Comparison of ENCODE assay signal across 12 cellular contexts in genomic region chr3:84961492-84962255, GRCh38. TPM values are rescaled to one million over a fixed set of nuclear protein-coding genes. Genes with fewer than 3 reads are reported as not detected.
DNase-seq lines count a peak whose midpoint lies in the region; ATAC-seq and TF ChIP-seq lines count a peak whose summit lies in the region.
"Had no signal": no experiment of that assay in that cellular context is flagged by ENCODE, and none has a peak within 500 bp of the region (broad histone marks: within the 10 kb centered on the region; RNA-seq: fewer than 3 reads in every experiment).

No MANE protein-coding gene starts in this region.

- no peak overlapping the region for H2BK120ac ChIP-seq in mesendoderm (ENCODE audit: low read depth, low read length)

- TF ChIP-seq CTCF in ovary (IDR thresholded peaks at IDR 0.05), result no peak

- TF ChIP-seq EP300 in ovary (IDR thresholded peaks at IDR 0.05), result no peak

- intact Hi-C loops in ovary (cut with DNase I), result no loop called here

- H3K79me1 ChIP-seq in mesendoderm (ENCODE audit: low read length), result no peaks in the 10 kb centered on the region

- H2BK15ac ChIP-seq in mesendoderm (replicated peaks; ENCODE audit: low read depth), result no peak overlapping the region

- no peak overlapping the region for H3K4ac ChIP-seq in mesendoderm (ENCODE audit: low read depth, low read length)

- H3K27ac ChIP-seq in cingulate gyrus (ENCODE audit: low read depth, low read length), result peak overlapping the region; percentile 51
- H3K27ac ChIP-seq in mesendoderm (ENCODE audit: low read depth, low read length), result no peak overlapping the region
- H3K27ac ChIP-seq in skeletal muscle tissue (ENCODE audit: low read depth, low read length), result peak overlapping the region; percentile 41
- no peak overlapping the region for H3K27ac ChIP-seq in ovary
- H3K27ac ChIP-seq: 22Rv1, thoracic aorta had no signal

- no peaks in the 10 kb centered on the region for H3K4me1 ChIP-seq in mesendoderm (ENCODE audit: control insufficient read depth, low read depth, low read length)
- H3K4me1 ChIP-seq in skeletal muscle tissue (ENCODE audit: control insufficient read depth in 3 of 3, insufficient read depth in 3 of 3, low read length in 3 of 3), result peaks cover 12 to 19% (median 14%) of the 10 kb centered on the region in 3 donors
- H3K4me1 ChIP-seq in ovary (ENCODE audit: insufficient read depth), result peaks cover 8% of the 10 kb centered on the region

- H3K56ac ChIP-seq in mesendoderm (ENCODE audit: low read length), result peak overlapping the region; percentile 52

- H2AK5ac ChIP-seq in mesendoderm (ENCODE audit: low read length), result no peak overlapping the region

- no peak overlapping the region for H4K8ac ChIP-seq in mesendoderm (ENCODE audit: low read depth, low read length)

- H3K27me3 ChIP-seq in mesendoderm (ENCODE audit: insufficient read depth, low read length, poor library complexity) (no peaks in the 10 kb centered on the region), skeletal muscle tissue (ENCODE audit: control insufficient read depth in 3 of 3, insufficient read depth in 3 of 3, low read length in 3 of 3) (peaks cover 15 to 20% (median 17%) of the 10 kb centered on the region in 3 donors), ovary (no peaks in the 10 kb centered on the region)

- H3K9me3 ChIP-seq in skeletal muscle tissue (ENCODE audit: control insufficient read depth in 3 of 3, low read length in 3 of 3), result no peaks in the 10 kb centered on the region
- H3K9me3 ChIP-seq in ovary, result no peaks in the 10 kb centered on the region
- H3K9me3 ChIP-seq: thoracic aorta had no signal

- H3K4me3 ChIP-seq in mesendoderm (ENCODE audit: low read length) (peak overlapping the region; percentile 7), skeletal muscle tissue (ENCODE audit: low read length in 3 of 3) (peak overlapping the region; percentile 61 to 77 (median 63)), ovary (no peak overlapping the region)
- H3K4me3 ChIP-seq: thoracic aorta had no signal

- WGBS in mesendoderm (ENCODE audit: extremely low coverage, insufficient coverage, low lambda C conversion rate), result no CpG with 5 or more reads among the region's 24 CpGs
- WGBS in ovary, 3 donors, result 42 to 46% (median 46%) methylated on average over 24 of the region's 24 CpGs

- no peak for TF ChIP-seq POLR2A in ovary (IDR thresholded peaks at IDR 0.05)

- H3K4me2 ChIP-seq in mesendoderm (ENCODE audit: low read length), result peak overlapping the region; percentile 56

- H4K5ac ChIP-seq in mesendoderm (ENCODE audit: low read length), result no peak overlapping the region

- no peaks in the 10 kb centered on the region for H3K79me2 ChIP-seq in mesendoderm (ENCODE audit: control insufficient read depth, insufficient read depth, low read length)

- H2BK5ac ChIP-seq in mesendoderm (ENCODE audit: low read length), result no peak overlapping the region

- ATAC-seq in HG03135 (IDR thresholded peaks at IDR 0.05; ENCODE audit: unreplicated experiment), result no peak
- no peak for ATAC-seq in GM18873 (IDR thresholded peaks at IDR 0.05; ENCODE audit: low FRiP score, unreplicated experiment)
- ATAC-seq: CD8-positive, alpha-beta T cell had no signal

- DNase-seq in NCI-H1092 treated with DMSO at 0.1 percent for 48 hours (lab: John Stamatoyannopoulos, UW) (peak; percentile 16), NCI-H1092 (lab: John Stamatoyannopoulos, UW) (no peak), mesendoderm (peak; percentile 53), ovary (no peak)
- DNase-seq: CD8-positive, alpha-beta T cell; NCI-H2081 had no signal

- no peak overlapping the region for H3K23ac ChIP-seq in mesendoderm (ENCODE audit: low read length)

- H3K9ac ChIP-seq in mesendoderm (ENCODE audit: low read length) (peak overlapping the region; percentile 15), skeletal muscle tissue (ENCODE audit: low read depth in 1 of 3, low read length in 3 of 3) (peak overlapping the region; percentile 33 to 69 (median 59))

- H3K18ac ChIP-seq in mesendoderm (ENCODE audit: low read length), result peak overlapping the region; percentile 35

- no peaks in the 10 kb centered on the region for H3K36me3 ChIP-seq in mesendoderm (ENCODE audit: control insufficient read depth, insufficient read depth, low read length)
- H3K36me3 ChIP-seq in skeletal muscle tissue (ENCODE audit: control insufficient read depth in 3 of 3, insufficient read depth in 3 of 3, low read length in 3 of 3), result no peaks in the 10 kb centered on the region
- no peaks in the 10 kb centered on the region for H3K36me3 ChIP-seq in ovary
- H3K36me3 ChIP-seq: thoracic aorta had no signal

RNA-seq across cellular contexts. Expression of gene CADM2, which starts 2.9 kb away (rescaled TPM):
- polyA plus RNA-seq in mesendoderm (2013, experiment 1 of 2), result 3.9 TPM
- polyA plus RNA-seq in mesendoderm (2013, experiment 2 of 2), result 3.4 TPM
- 4.2 TPM for total RNA-seq in skeletal muscle tissue
- total RNA-seq in ovary, result 1 to 10 TPM in 2 of 7 donors, under 1 TPM in 5; 0.20 to 1.9 (median 0.69) TPM
- polyA plus RNA-seq in ovary, result under 1 TPM; 0.48 to 0.93 TPM

Comparison
In these comparisons a context has a peak if more than half of its experiments do, and no peak if none do; other contexts are left out.
1. DNase-seq: peak in NCI-H1092 treated with DMSO at 0.1 percent for 48 hours (single experiment) and mesendoderm (single experiment); none in NCI-H1092 (single experiment) and ovary (0 of 5).
2. H3K27ac ChIP-seq: peak in cingulate gyrus (single experiment) and skeletal muscle tissue (single experiment); none in mesendoderm (single experiment) and ovary (0 of 2).